ENCODE assay signal across 15 cellular contexts in genomic region chr5:36573441-36573840, GRCh38. TPM values are rescaled to one million over a fixed set of nuclear protein-coding genes. Genes with fewer than 3 reads are reported as not detected.
A peak's percentile ranks its signal among the peaks of the same experiment; 100 is the strongest.
DNase-seq lines count a peak whose midpoint lies in the region; ATAC-seq, FAIRE-seq and TF ChIP-seq lines count a peak whose summit lies in the region.
"Had no signal": no experiment of that assay in that cellular context is flagged by ENCODE, and none has a peak within 500 bp of the region (broad histone marks: within the 10 kb centered on the region; RNA-seq: fewer than 3 reads in every experiment).

No MANE protein-coding gene starts in this region.

- no peak overlapping the region for H2BK15ac ChIP-seq in mesendoderm (replicated peaks; ENCODE audit: low read depth)

- H3K4ac ChIP-seq in mesendoderm (ENCODE audit: low read depth, low read length) = no peak overlapping the region

- DNase-seq in AG20443 (ENCODE audit: low spot score) = peak; percentile 60
- DNase-seq in LoVo (ENCODE audit: low spot score) = peak; percentile 41
- peak; percentile 82 for DNase-seq in bronchial epithelial cell (ENCODE audit: low read depth)
- DNase-seq in mesendoderm = peak; percentile 34
- DNase-seq in T-helper 1 cell = no peak
- DNase-seq: activated CD4-positive, alpha-beta T cell treated with anti-CD3 and anti-CD28 coated beads, Interleukin-2, amount 10 ng/mL, durations not matched to agents 24 days and 14 days; BE2C; body of pancreas; endodermal cell; H9; stimulated activated naive CD8-positive, alpha-beta T cell treated with anti-CD3 and anti-CD28 coated beads, Interleukin-15, Interleukin-2, amounts not matched to agents 100 U/mL and 50 U/mL, for 24 hours had no signal

- no peak overlapping the region for H4K5ac ChIP-seq in mesendoderm (ENCODE audit: low read length)

- H3K27ac ChIP-seq in mesendoderm (ENCODE audit: low read depth, low read length) = no peak overlapping the region
- H3K27ac ChIP-seq: body of pancreas, prostate gland had no signal

- no peak overlapping the region for H3K23ac ChIP-seq in mesendoderm (ENCODE audit: low read length)

- ATAC-seq in HG03342 (IDR thresholded peaks at IDR 0.05; ENCODE audit: unreplicated experiment) (no peak), GM21786 (IDR thresholded peaks at IDR 0.05; ENCODE audit: unreplicated experiment) (no peak), GM21515 (IDR thresholded peaks at IDR 0.05; ENCODE audit: unreplicated experiment) (no peak)
- ATAC-seq: body of pancreas; stimulated activated naive CD8-positive, alpha-beta T cell treated with anti-CD3 and anti-CD28 coated beads, Interleukin-15, Interleukin-2, amounts not matched to agents 100 U/mL and 50 U/mL, for 24 hours had no signal

- H3K4me1 ChIP-seq in mesendoderm (ENCODE audit: control insufficient read depth, low read depth, low read length) = no peaks in the 10 kb centered on the region
- H3K4me1 ChIP-seq: BE2C, body of pancreas, prostate gland had no signal

- H4K8ac ChIP-seq in mesendoderm (ENCODE audit: low read depth, low read length) = no peak overlapping the region

- H3K27me3 ChIP-seq in bronchial epithelial cell (ENCODE audit: control insufficient read depth, insufficient read depth, low read length) (no peaks in the 10 kb centered on the region), mesendoderm (ENCODE audit: insufficient read depth, low read length, poor library complexity) (no peaks in the 10 kb centered on the region)
- H3K27me3 ChIP-seq: BE2C, body of pancreas had no signal

- H3K79me2 ChIP-seq in mesendoderm (ENCODE audit: control insufficient read depth, insufficient read depth, low read length) = no peaks in the 10 kb centered on the region

- H3K4me2 ChIP-seq in mesendoderm (ENCODE audit: low read length) = no peak overlapping the region

- TF ChIP-seq CTCF in bronchial epithelial cell (IDR thresholded peaks at IDR 0.05; ENCODE audit: insufficient read depth, low read length, severe bottlenecking) = no peak

- H3K79me1 ChIP-seq in mesendoderm (ENCODE audit: low read length) = no peaks in the 10 kb centered on the region

- H3K18ac ChIP-seq in mesendoderm (ENCODE audit: low read length) = no peak overlapping the region

- H3K9ac ChIP-seq in mesendoderm (ENCODE audit: low read length) = no peak overlapping the region

- no peak overlapping the region for H2BK5ac ChIP-seq in mesendoderm (ENCODE audit: low read length)

- H3K4me3 ChIP-seq in bronchial epithelial cell (ENCODE audit: low read depth, low read length) (no peak overlapping the region), mesendoderm (ENCODE audit: low read length) (no peak overlapping the region)
- H3K4me3 ChIP-seq: body of pancreas, prostate gland had no signal

- H2BK120ac ChIP-seq in mesendoderm (ENCODE audit: low read depth, low read length) = no peak overlapping the region

- WGBS in mesendoderm (ENCODE audit: extremely low coverage, insufficient coverage, low lambda C conversion rate) = no CpG with 5 or more reads among the region's 2 CpGs

- H3K36me3 ChIP-seq in bronchial epithelial cell (ENCODE audit: control insufficient read depth, insufficient read depth, low read length) (no peaks in the 10 kb centered on the region), mesendoderm (ENCODE audit: control insufficient read depth, insufficient read depth, low read length) (no peaks in the 10 kb centered on the region)
- H3K36me3 ChIP-seq: BE2C, prostate gland had no signal

- H2AK5ac ChIP-seq in mesendoderm (ENCODE audit: low read length) = no peak overlapping the region

- FAIRE-seq in bronchial epithelial cell (lab: Jason Lieb, UNC) = no peak

- H3K56ac ChIP-seq in mesendoderm (ENCODE audit: low read length) = no peak overlapping the region

RNA-seq across cellular contexts. Expression of gene SLC1A3, which starts 33.0 kb away (rescaled TPM):
- total RNA-seq in bronchial epithelial cell = 1.7 and 3.4 TPM in 2 replicates
- polyA plus RNA-seq in mesendoderm (2013, experiment 1 of 2) = 8.0 TPM
- 8.5 TPM for polyA plus RNA-seq in mesendoderm (2013, experiment 2 of 2)
- total RNA-seq: activated CD4-positive, alpha-beta T cell treated with anti-CD3 and anti-CD28 coated beads, Interleukin-2, amount 10 ng/mL, durations not matched to agents 24 days and 14 days had no signal

Comparison
In these comparisons a context has a peak if more than half of its experiments do, and no peak if none do; other contexts are left out.
1. DNase-seq: peak in AG20443 (single experiment), LoVo (single experiment), bronchial epithelial cell (single experiment) and mesendoderm (single experiment); none in T-helper 1 cell (0 of 5).